ENCODE assay signal across 9 cellular contexts in the genomic region with DNA sequence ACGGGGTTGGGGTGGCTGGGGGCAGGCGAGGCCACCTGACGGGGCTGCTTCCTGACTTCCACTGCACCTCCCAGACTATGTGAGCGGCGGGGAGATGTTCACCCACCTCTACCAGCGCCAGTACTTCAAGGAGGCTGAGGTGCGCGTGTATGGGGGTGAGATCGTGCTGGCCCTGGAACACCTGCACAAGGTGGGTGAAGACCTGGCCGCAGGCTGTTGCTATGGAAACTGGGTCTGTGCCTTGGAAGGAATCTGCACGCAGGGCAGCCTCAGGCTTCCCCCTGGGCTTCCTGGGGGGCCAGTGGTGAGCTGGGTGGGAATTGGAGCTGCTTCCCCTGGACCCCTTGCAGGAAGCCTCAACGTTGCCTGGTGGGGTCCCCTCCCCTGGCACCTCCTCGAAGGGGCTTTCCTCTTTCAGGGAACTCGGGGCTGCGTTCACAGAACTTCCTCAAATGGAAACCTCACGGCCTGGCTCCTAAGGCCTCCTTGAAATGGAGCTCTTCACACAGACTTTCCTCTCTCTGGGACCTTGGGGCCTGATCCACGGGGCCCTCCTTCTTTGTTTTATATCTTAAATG. TPM values are rescaled to one million over a fixed set of nuclear protein-coding genes. Genes with fewer than 3 reads are reported as not detected.
A peak's percentile ranks its signal among the peaks of the same experiment; 100 is the strongest.
DNase-seq lines count a peak whose midpoint lies in the region; ATAC-seq, FAIRE-seq and TF ChIP-seq lines count a peak whose summit lies in the region.
"Had no signal": no experiment of that assay in that cellular context is flagged by ENCODE, and none has a peak within 500 bp of the region (broad histone marks: within the 10 kb centered on the region; RNA-seq: fewer than 3 reads in every experiment).

No MANE protein-coding gene starts in this region.

- H3K36me3 ChIP-seq in H7 (replicated peaks; ENCODE audit: control insufficient read depth, insufficient read depth, low read length) = peaks cover 15% of the 10 kb centered on the region
- no peaks in the 10 kb centered on the region for H3K36me3 ChIP-seq in testis (ENCODE audit: low read depth, missing control alignments)

- H3K4me3 Mint-ChIP-seq in activated T-helper 1 cell treated with anti-CD3 and anti-CD28 coated beads, Interleukin-12 subunit alpha, Interleukin-12 subunit beta, Interleukin-2, Interleukin-4 antibody, amounts not matched to agents 30 ng/mL and 10 ng/mL and 1 ng/mL, durations not matched to agents 14 hours and 24 hours and 36 hours = peak overlapping the region; percentile 94

- H3K4me1 ChIP-seq in mononuclear cell (ENCODE audit: insufficient read depth, low read length) = peaks cover 38% of the 10 kb centered on the region
- H3K4me1 ChIP-seq in testis = peaks cover 26% of the 10 kb centered on the region

- no peaks in the 10 kb centered on the region for H3K27me3 Mint-ChIP-seq in activated T-helper 1 cell treated with anti-CD3 and anti-CD28 coated beads, Interleukin-12 subunit alpha, Interleukin-12 subunit beta, Interleukin-2, Interleukin-4 antibody, amounts not matched to agents 30 ng/mL and 10 ng/mL and 1 ng/mL, durations not matched to agents 14 hours and 24 hours and 36 hours (ENCODE audit: insufficient read depth)

- H3K27ac Mint-ChIP-seq in activated T-helper 1 cell treated with anti-CD3 and anti-CD28 coated beads, Interleukin-12 subunit alpha, Interleukin-12 subunit beta, Interleukin-2, Interleukin-4 antibody, amounts not matched to agents 30 ng/mL and 10 ng/mL and 1 ng/mL, durations not matched to agents 14 hours and 24 hours and 36 hours = peak overlapping the region; percentile 85

- WGBS in testis, 2 donors = 65 to 69% methylated on average over 10 to 17 of the region's 17 CpGs

- peaks cover 30% of the 10 kb centered on the region for H3K4me1 Mint-ChIP-seq in activated T-helper 1 cell treated with anti-CD3 and anti-CD28 coated beads, Interleukin-12 subunit alpha, Interleukin-12 subunit beta, Interleukin-2, Interleukin-4 antibody, amounts not matched to agents 30 ng/mL and 10 ng/mL and 1 ng/mL, durations not matched to agents 14 hours and 24 hours and 36 hours (ENCODE audit: low read depth)

- peaks cover 39% of the 10 kb centered on the region for H3K36me3 Mint-ChIP-seq in activated T-helper 1 cell treated with anti-CD3 and anti-CD28 coated beads, Interleukin-12 subunit alpha, Interleukin-12 subunit beta, Interleukin-2, Interleukin-4 antibody, amounts not matched to agents 30 ng/mL and 10 ng/mL and 1 ng/mL, durations not matched to agents 14 hours and 24 hours and 36 hours (ENCODE audit: low read depth)

- ATAC-seq in GM18861 (IDR thresholded peaks at IDR 0.05; ENCODE audit: unreplicated experiment) = no peak
- ATAC-seq: heart left ventricle had no signal

- TF ChIP-seq POLR2A in testis (IDR thresholded peaks at IDR 0.05) = no peak

- intact Hi-C loops in activated T-helper 1 cell treated with anti-CD3 and anti-CD28 coated beads, Interleukin-12 subunit alpha, Interleukin-12 subunit beta, Interleukin-2, Interleukin-4 antibody, amounts not matched to agents 30 ng/mL and 10 ng/mL and 1 ng/mL, durations not matched to agents 14 hours and 24 hours and 36 hours (cut with micrococcal nuclease) = no loop called here
- intact Hi-C loops in testis (cut with DNase I; ENCODE audit: low total_unique reads) = no loop called here

- H3K4me3 ChIP-seq in H7 (ENCODE audit: insufficient read depth, low read depth, low read length) = no peak overlapping the region
- H3K4me3 ChIP-seq in mononuclear cell (ENCODE audit: low read length) = peak overlapping the region; percentile 63
- H3K4me3 ChIP-seq in testis = no peak overlapping the region

- no peak overlapping the region for H3K27ac ChIP-seq in testis

- H3K27me3 ChIP-seq in H7 (ENCODE audit: control insufficient read depth, insufficient read depth, low read length) (no peaks in the 10 kb centered on the region), mononuclear cell (ENCODE audit: insufficient read depth, low read length) (no peaks in the 10 kb centered on the region), testis (no peaks in the 10 kb centered on the region)
- H3K27me3 ChIP-seq: heart left ventricle had no signal

- TF ChIP-seq CTCF in testis (IDR thresholded peaks at IDR 0.05) = no peak

- DNase-seq in AML-193 (lab: John Stamatoyannopoulos, UW) (peak; percentile 38 to 42), H7 (peak; percentile 73), urothelium cell line (ENCODE audit: low spot score) (no peak), testis (no peak)
- no peak for DNase-seq in activated T-helper 1 cell treated with anti-CD3 and anti-CD28 coated beads, Interleukin-12 subunit alpha, Interleukin-12 subunit beta, Interleukin-2, Interleukin-4 antibody, amounts not matched to agents 30 ng/mL and 10 ng/mL and 1 ng/mL, durations not matched to agents 14 hours and 24 hours and 36 hours (ENCODE audit: low spot score)
- DNase-seq in central memory CD4-positive, alpha-beta T cell = no peak

- no peak for FAIRE-seq in urothelium cell line (lab: Jason Lieb, UNC)

- no peaks in the 10 kb centered on the region for H3K9me3 Mint-ChIP-seq in activated T-helper 1 cell treated with anti-CD3 and anti-CD28 coated beads, Interleukin-12 subunit alpha, Interleukin-12 subunit beta, Interleukin-2, Interleukin-4 antibody, amounts not matched to agents 30 ng/mL and 10 ng/mL and 1 ng/mL, durations not matched to agents 14 hours and 24 hours and 36 hours

- H3K9me3 ChIP-seq in mononuclear cell (ENCODE audit: low read depth, low read length) (no peaks in the 10 kb centered on the region), testis (no peaks in the 10 kb centered on the region)
- H3K9me3 ChIP-seq: heart left ventricle had no signal

RNA-seq across cellular contexts. Expression of a gene that starts 1.5 kb away (rescaled TPM):
- 16.0 and 17.6 TPM in 2 replicates for total RNA-seq in H7 (2014; rRNA removed; shearing (Covaris generic))
- 38.3 and 46.0 TPM in 2 replicates for total RNA-seq in activated T-helper 1 cell treated with anti-CD3 and anti-CD28 coated beads, Interleukin-12 subunit alpha, Interleukin-12 subunit beta, Interleukin-2, Interleukin-4 antibody, amounts not matched to agents 30 ng/mL and 10 ng/mL and 1 ng/mL, durations not matched to agents 14 hours and 24 hours and 36 hours
- total RNA-seq in mononuclear cell (23.5 TPM), testis (10 to 100 TPM; 15.6 TPM)
- 9.2 TPM for polyA plus RNA-seq in testis (ENCODE audit: insufficient read depth, low read depth, low replicate concordance)

RNA-seq across cellular contexts. Expression of a gene that starts 20.5 kb away (rescaled TPM):
- 7.7 and 9.9 TPM in 2 replicates for total RNA-seq in H7 (2014; rRNA removed; shearing (Covaris generic))
- 133 and 137 TPM in 2 replicates for total RNA-seq in activated T-helper 1 cell treated with anti-CD3 and anti-CD28 coated beads, Interleukin-12 subunit alpha, Interleukin-12 subunit beta, Interleukin-2, Interleukin-4 antibody, amounts not matched to agents 30 ng/mL and 10 ng/mL and 1 ng/mL, durations not matched to agents 14 hours and 24 hours and 36 hours
- total RNA-seq in mononuclear cell (42.7 TPM), testis (10 to 100 TPM; 16.6 to 23.5 TPM)
- 28.5 TPM for polyA plus RNA-seq in testis (ENCODE audit: insufficient read depth, low read depth, low replicate concordance)

RNA-seq across cellular contexts. Expression of a gene that starts 42.6 kb away (rescaled TPM):
- 272 and 303 TPM in 2 replicates for total RNA-seq in H7 (2014; rRNA removed; shearing (Covaris generic))
- total RNA-seq in activated T-helper 1 cell treated with anti-CD3 and anti-CD28 coated beads, Interleukin-12 subunit alpha, Interleukin-12 subunit beta, Interleukin-2, Interleukin-4 antibody, amounts not matched to agents 30 ng/mL and 10 ng/mL and 1 ng/mL, durations not matched to agents 14 hours and 24 hours and 36 hours = 89.0 and 100 TPM in 2 replicates
- total RNA-seq in mononuclear cell (42.5 TPM), testis (100 to 1,000 TPM; 189 to 271 TPM)
- 287 TPM for polyA plus RNA-seq in testis (ENCODE audit: insufficient read depth, low read depth, low replicate concordance)

RNA-seq across cellular contexts. Expression of a gene that starts 43.1 kb away (rescaled TPM):
- 261 and 314 TPM in 2 replicates for total RNA-seq in H7 (2014; rRNA removed; shearing (Covaris generic))
- 307 and 312 TPM in 2 replicates for total RNA-seq in activated T-helper 1 cell treated with anti-CD3 and anti-CD28 coated beads, Interleukin-12 subunit alpha, Interleukin-12 subunit beta, Interleukin-2, Interleukin-4 antibody, amounts not matched to agents 30 ng/mL and 10 ng/mL and 1 ng/mL, durations not matched to agents 14 hours and 24 hours and 36 hours
- total RNA-seq in mononuclear cell = 62.1 TPM
- 100 to 1,000 TPM; 303 to 340 TPM for total RNA-seq in testis
- polyA plus RNA-seq in testis (ENCODE audit: insufficient read depth, low read depth, low replicate concordance) = 275 TPM

RNA-seq across cellular contexts. Expression of a gene that starts 55.2 kb away (rescaled TPM):
- 80.5 and 94.8 TPM in 2 replicates for total RNA-seq in H7 (2014; rRNA removed; shearing (Covaris generic))
- total RNA-seq in activated T-helper 1 cell treated with anti-CD3 and anti-CD28 coated beads, Interleukin-12 subunit alpha, Interleukin-12 subunit beta, Interleukin-2, Interleukin-4 antibody, amounts not matched to agents 30 ng/mL and 10 ng/mL and 1 ng/mL, durations not matched to agents 14 hours and 24 hours and 36 hours = 64.4 and 67.3 TPM in 2 replicates
- total RNA-seq in mononuclear cell = 8.5 TPM
- total RNA-seq in testis = 10 to 100 TPM; 19.3 to 22.0 TPM
- polyA plus RNA-seq in testis (ENCODE audit: insufficient read depth, low read depth, low replicate concordance) = 13.7 TPM

Comparison
In these comparisons a context has a peak if more than half of its experiments do, and no peak if none do; other contexts are left out.
1. DNase-seq: peak in AML-193 (2 of 2) and H7 (single experiment); none in activated T-helper 1 cell treated with anti-CD3 and anti-CD28 coated beads, Interleukin-12 subunit alpha, Interleukin-12 subunit beta, Interleukin-2, Interleukin-4 antibody, amounts not matched to agents 30 ng/mL and 10 ng/mL and 1 ng/mL, durations not matched to agents 14 hours and 24 hours and 36 hours (single experiment), urothelium cell line (single experiment), testis (single experiment) and central memory CD4-positive, alpha-beta T cell (single experiment).